27 cellular contexts compared by ENCODE assay signal in the genomic region with DNA sequence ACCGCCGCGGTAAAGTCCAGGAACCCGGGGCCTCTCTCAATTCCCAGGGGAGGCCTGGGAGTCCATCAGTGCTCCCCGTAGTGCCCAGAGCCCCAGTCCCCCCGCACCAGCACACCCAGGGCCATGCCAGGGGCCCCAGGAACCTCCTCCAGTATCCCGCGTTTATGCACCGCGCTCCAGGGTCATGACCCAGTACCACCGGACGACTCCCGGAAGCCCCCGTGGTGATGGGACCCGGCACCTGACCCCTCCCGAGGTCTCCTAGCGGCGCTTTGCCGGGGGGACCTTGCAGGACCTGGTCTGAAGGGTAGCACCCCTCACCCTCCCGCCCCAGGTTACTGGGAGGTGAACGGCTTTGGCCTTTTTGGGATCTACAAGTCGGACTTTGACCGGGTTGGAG. TPM values are rescaled to one million over a fixed set of nuclear protein-coding genes. Genes with fewer than 3 reads are reported as not detected.
"Had no signal": no experiment of that assay in that cellular context is flagged by ENCODE, and none has a peak within 500 bp of the region (broad histone marks: within the 10 kb centered on the region; RNA-seq: fewer than 3 reads in every experiment).

No MANE protein-coding gene starts in this region.

- ATAC-seq: naive thymus-derived CD4-positive, alpha-beta T cell; natural killer cell; psoas muscle; right lobe of liver; stimulated activated memory B cell treated with anti-CD40 and anti-IgM and Interleukin-4, amounts not matched to agents 10 μg/mL and 1 μg/mL and 100 μg/mL, for 72 hours; stimulated activated naive CD8-positive, alpha-beta T cell treated with anti-CD3 and anti-CD28 coated beads, Interleukin-15, amount 100 ng/mL, for 72 hours; stimulated activated naive CD8-positive, alpha-beta T cell treated with anti-CD3 and anti-CD28 coated beads, Interleukin-15, Interleukin-2, amounts not matched to agents 100 U/mL and 50 U/mL, for 24 hours; upper lobe of right lung had no signal

- FAIRE-seq: small intestine had no signal

- H3K36me3 ChIP-seq: neural progenitor cell, neutrophil, ovary, right lobe of liver, sigmoid colon, suprapubic skin, tibial artery, transverse colon, upper lobe of right lung, uterus had no signal

- H3K9me3 ChIP-seq: neutrophil, ovary, psoas muscle, right lobe of liver, sigmoid colon, suprapubic skin, testis, tibial artery, transverse colon, upper lobe of right lung, uterus had no signal

- H3K27me3 ChIP-seq: neural progenitor cell, ovary, right lobe of liver, testis, transverse colon, upper lobe of right lung, uterus had no signal

- H3K9ac ChIP-seq: neural progenitor cell, parathyroid adenoma had no signal

- H3K27ac ChIP-seq: neural progenitor cell, neutrophil, ovary, parathyroid adenoma, psoas muscle, right lobe of liver, sigmoid colon, suprapubic skin, testis, tibial artery, transverse colon, upper lobe of right lung, uterus had no signal

- H2AFZ ChIP-seq: neural progenitor cell, parathyroid adenoma had no signal

- H3K79me2 ChIP-seq: parathyroid adenoma had no signal

- H3K4me3 ChIP-seq: neural progenitor cell, ovary, psoas muscle, right lobe of liver, sigmoid colon, suprapubic skin, testis, tibial artery, transverse colon, upper lobe of right lung, uterus had no signal

- H3K4me1 ChIP-seq: neural progenitor cell, parathyroid adenoma, psoas muscle, right lobe of liver, sigmoid colon, suprapubic skin, tibial artery, transverse colon, upper lobe of right lung, uterus had no signal

- H3K4me2 ChIP-seq: neural progenitor cell had no signal

- DNase-seq: naive thymus-derived CD4-positive, alpha-beta T cell; natural killer cell; nucleus accumbens; psoas muscle; sigmoid colon; small intestine; stimulated activated CD4-positive, alpha-beta T cell treated with anti-CD3 and anti-CD28 coated beads, Interleukin-1b, Interleukin-23, amount 100 ng/mL, for 48 hours; stimulated activated CD4-positive, alpha-beta T cell treated with anti-CD3 and anti-CD28 coated beads, Interleukin-4, amount 100 ng/mL, for 1 hour; stimulated activated CD4-positive, alpha-beta T cell treated with anti-CD3 and anti-CD28 coated beads, Interleukin-4, amount 100 ng/mL, for 4 hours; stimulated activated CD8-positive, alpha-beta memory T cell treated with anti-CD3 and anti-CD28 coated beads, Interleukin-4, amount 100 ng/mL, for 48 hours; stimulated activated naive CD4-positive, alpha-beta T cell; stimulated activated naive CD8-positive, alpha-beta T cell treated with anti-CD3 and anti-CD28 coated beads, Interleukin-15, amount 100 ng/mL, for 72 hours; stimulated activated naive CD8-positive, alpha-beta T cell treated with anti-CD3 and anti-CD28 coated beads, Interleukin-15, Interleukin-2, amounts not matched to agents 100 U/mL and 50 U/mL, for 24 hours; substantia nigra; testis; tibial artery; transverse colon; upper lobe of right lung; uterus had no signal

RNA-seq across cellular contexts. Expression of a gene that starts 13.5 kb away (rescaled TPM):
- total RNA-seq: naive thymus-derived CD4-positive, alpha-beta T cell had no signal
- polyA plus RNA-seq: naive thymus-derived CD4-positive, alpha-beta T cell; neural cell had no signal

RNA-seq across cellular contexts. Expression of a gene that starts 59.8 kb away (rescaled TPM):
- polyA plus RNA-seq: neural cell had no signal
